Comparison of ENCODE assay signal across 16 cellular contexts in the genomic region with DNA sequence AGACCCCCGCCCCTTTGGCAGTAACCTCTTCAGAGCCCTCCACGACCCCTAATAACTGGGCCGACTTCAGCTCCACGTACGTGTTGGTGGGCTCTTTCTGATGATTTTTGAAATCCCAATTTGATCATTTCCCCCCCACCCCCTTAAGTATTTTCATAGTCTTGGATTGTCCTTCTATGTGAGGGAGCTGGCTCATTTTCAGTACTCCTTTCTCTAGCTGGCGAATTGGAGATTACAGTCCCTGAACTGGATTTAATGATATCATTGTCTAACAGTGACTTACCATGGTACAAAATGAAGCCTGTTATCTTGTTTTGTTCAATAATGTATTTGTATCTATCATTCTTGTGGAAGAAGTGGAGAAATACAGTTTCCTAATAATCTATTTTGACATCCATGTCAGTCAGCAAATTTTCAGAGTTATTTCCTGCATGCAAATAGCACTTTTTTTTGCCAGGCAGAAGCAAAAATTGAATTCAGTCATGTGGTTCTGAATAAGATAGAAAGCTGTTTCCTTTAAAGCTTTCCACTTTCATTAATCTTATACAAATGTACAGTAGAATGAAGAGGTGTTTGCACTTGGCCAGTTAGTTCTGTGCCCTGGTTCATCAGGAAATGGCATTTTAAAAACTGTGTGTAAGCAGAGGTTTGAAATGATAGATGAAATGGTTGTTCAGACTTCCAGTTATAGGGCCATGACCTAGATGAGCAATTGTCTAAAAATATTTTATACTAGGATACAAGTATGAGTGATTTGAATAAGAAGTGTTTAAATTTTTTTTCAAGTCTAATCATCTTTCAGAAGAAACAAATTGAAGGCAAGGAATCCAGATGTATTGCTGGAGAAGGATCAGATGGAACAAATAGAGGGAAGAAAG.
DNase-seq lines count a peak whose midpoint lies in the region; ATAC-seq, FAIRE-seq and TF ChIP-seq lines count a peak whose summit lies in the region.
"Had no signal": no experiment of that assay in that cellular context is flagged by ENCODE, and none has a peak within 500 bp of the region (broad histone marks: within the 10 kb centered on the region; RNA-seq: fewer than 3 reads in every experiment).

No MANE protein-coding gene starts in this region.

- POLR2A ChIA-PET in endothelial cell of umbilical vein (lab: Charles Lee): no interaction called here

- no peak overlapping the region for H4K8ac ChIP-seq in mesenchymal stem cell (ENCODE audit: low read length)

- H3K27ac ChIP-seq in endothelial cell of umbilical vein (ENCODE audit: insufficient read depth, low read depth, low read length) (no peak overlapping the region), mesenchymal stem cell (ENCODE audit: low read length, poor library complexity, severe bottlenecking) (no peak overlapping the region), testis (peak overlapping the region; percentile 63 to 71)
- H3K27ac ChIP-seq: parathyroid adenoma had no signal

- ATAC-seq in GM21717 (IDR thresholded peaks at IDR 0.05; ENCODE audit: unreplicated experiment): no peak
- ATAC-seq: stimulated activated naive CD8-positive, alpha-beta T cell treated with anti-CD3 and anti-CD28 coated beads, Interleukin-15, amount 100 ng/mL, for 72 hours had no signal

- peak; percentile 4 for FAIRE-seq in endothelial cell of umbilical vein (lab: Jason Lieb, UNC)
- FAIRE-seq: endometrium had no signal

- no peak overlapping the region for H3K14ac ChIP-seq in mesenchymal stem cell (ENCODE audit: low read length in 2 of 2)

- H3K4me1 ChIP-seq in endothelial cell of umbilical vein (ENCODE audit: control insufficient read depth, extremely low read depth, insufficient read depth, low read length) (peaks cover 12% of the 10 kb centered on the region), mesenchymal stem cell (ENCODE audit: control insufficient read depth, insufficient read depth, low read depth, low read length) (peaks cover 10% of the 10 kb centered on the region), testis (peaks cover 16% of the 10 kb centered on the region)
- H3K4me1 ChIP-seq: parathyroid adenoma had no signal

- TF ChIP-seq POLR2A in endothelial cell of umbilical vein (IDR thresholded peaks at IDR 0.05; ENCODE audit: low read depth, low read length) (no peak), testis (IDR thresholded peaks at IDR 0.05) (no peak)

- no peak overlapping the region for H2BK120ac ChIP-seq in mesenchymal stem cell (ENCODE audit: low read depth, low read length)

- H2AFZ ChIP-seq in endothelial cell of umbilical vein (ENCODE audit: low read depth, low read length) (no peak overlapping the region), mesenchymal stem cell (ENCODE audit: low read depth, low read length) (no peak overlapping the region)
- H2AFZ ChIP-seq: parathyroid adenoma had no signal

- H2BK12ac ChIP-seq in mesenchymal stem cell (ENCODE audit: low read length in 2 of 2): no peak overlapping the region

- no peak for TF ChIP-seq CTCF in endothelial cell of umbilical vein (IDR thresholded peaks at IDR 0.05; ENCODE audit: extremely low read depth in 1 of 2, insufficient read depth in 1 of 2, low read depth in 1 of 2, low read length in 2 of 2)
- no peak for TF ChIP-seq CTCF in testis (IDR thresholded peaks at IDR 0.05)

- BruUV-seq in endothelial cell of umbilical vein (replicated peaks; lab: Mats Ljungman, UMichigan): no TSS peak

- no peak overlapping the region for H3K4ac ChIP-seq in mesenchymal stem cell (ENCODE audit: low read depth in 1 of 2, low read length in 2 of 2)

- H3K9me1 ChIP-seq in endothelial cell of umbilical vein (replicated peaks; ENCODE audit: control insufficient read depth, extremely low read depth, insufficient read depth, low read length): no peaks in the 10 kb centered on the region

- no peak overlapping the region for H2BK5ac ChIP-seq in mesenchymal stem cell (ENCODE audit: low read depth, low read length, poor library complexity, severe bottlenecking)

- no peaks in the 10 kb centered on the region for H3K79me2 ChIP-seq in endothelial cell of umbilical vein (ENCODE audit: control insufficient read depth, insufficient read depth, low read length)
- H3K79me2 ChIP-seq: parathyroid adenoma had no signal

- H3K23ac ChIP-seq in mesenchymal stem cell (ENCODE audit: low read length in 2 of 2): no peak overlapping the region

- H3K4me3 ChIP-seq in endothelial cell of umbilical vein (replicated peaks in 1 of 3; ENCODE audit: insufficient read depth in 1 of 3, low read depth in 1 of 3, low read length in 3 of 3) (no peak overlapping the region), mesenchymal stem cell (ENCODE audit: insufficient read depth in 1 of 2, low read depth in 1 of 2, low read length in 2 of 2) (peak overlapping the region in 1 of 2 experiments; percentile 48), testis (no peak overlapping the region)

- CTCF ChIA-PET in endothelial cell of umbilical vein (lab: Charles Lee): interaction anchor here (1.0 to 1.5 kb wide), 2 partner anchors 9 to 10 kb away, joined by 4 to 10 read pairs; no protein-coding TSS in a partner anchor

- dilution Hi-C loops in endothelial cell of umbilical vein (cut with MboI; ENCODE audit: extremely low pct_ligation_motif_present, low sequenced_read_pairs): no loop called here

- no peak overlapping the region for H4K91ac ChIP-seq in mesenchymal stem cell (ENCODE audit: low read length)

- intact Hi-C loops in endothelial cell of umbilical vein (cut with micrococcal nuclease) (loop anchor here (5.0 kb wide), 1 partner anchor 169 kb away; the partner anchor contains the start of genes CRYZL1 and ITSN1), testis (cut with DNase I; ENCODE audit: low total_unique reads) (no loop called here)

- H3K18ac ChIP-seq in mesenchymal stem cell (ENCODE audit: low read depth in 1 of 2, low read length in 2 of 2): no peak overlapping the region

- H4K20me1 ChIP-seq in endothelial cell of umbilical vein (replicated peaks; ENCODE audit: control insufficient read depth, extremely low read depth, insufficient read depth, low read length): no peaks in the 10 kb centered on the region

- 100% methylated on average over 5 of the region's 6 CpGs for WGBS in mesenchymal stem cell
- WGBS in testis, 2 donors: 49% methylated on average over 6 of the region's 6 CpGs

- H3K36me3 ChIP-seq in endothelial cell of umbilical vein (ENCODE audit: control insufficient read depth in 2 of 2, extremely low read depth in 1 of 2, insufficient read depth in 2 of 2, low read length in 2 of 2) (peaks cover 15% of the 10 kb centered on the region in 2 experiments), mesenchymal stem cell (ENCODE audit: control insufficient read depth in 1 of 2, insufficient read depth in 2 of 2, low read depth in 1 of 2, low read length in 2 of 2) (peaks cover 21 to 34% of the 10 kb centered on the region in 2 experiments), testis (ENCODE audit: low read depth, missing control alignments) (no peaks in the 10 kb centered on the region)

- H3K4me2 ChIP-seq in endothelial cell of umbilical vein (ENCODE audit: insufficient read depth, low read length) (no peak overlapping the region), mesenchymal stem cell (ENCODE audit: low read length, poor library complexity, severe bottlenecking) (no peak overlapping the region)

- peaks cover 13% of the 10 kb centered on the region for H3K79me1 ChIP-seq in mesenchymal stem cell (replicated peaks; ENCODE audit: low read length, poor library complexity, severe bottlenecking)

- H3K9ac ChIP-seq in endothelial cell of umbilical vein (replicated peaks; ENCODE audit: extremely low read depth, insufficient read depth, low read length) (no peak overlapping the region), mesenchymal stem cell (ENCODE audit: low read length) (peak overlapping the region; percentile 59)
- H3K9ac ChIP-seq: parathyroid adenoma had no signal

- H3K9me3 ChIP-seq in endothelial cell of umbilical vein (replicated peaks; ENCODE audit: control insufficient read depth, insufficient read depth, low read length): no peaks in the 10 kb centered on the region
- H3K9me3 ChIP-seq in mesenchymal stem cell (ENCODE audit: control insufficient read depth, low read length): no peaks in the 10 kb centered on the region
- H3K9me3 ChIP-seq in testis: no peaks in the 10 kb centered on the region

- no peaks in the 10 kb centered on the region for H3K27me3 ChIP-seq in endothelial cell of umbilical vein (ENCODE audit: control insufficient read depth in 2 of 2, insufficient read depth in 2 of 2, low read length in 2 of 2)
- H3K27me3 ChIP-seq in mesenchymal stem cell (ENCODE audit: control insufficient read depth in 1 of 2, insufficient read depth in 1 of 2, low read length in 2 of 2): no peaks in the 10 kb centered on the region
- H3K27me3 ChIP-seq in testis: no peaks in the 10 kb centered on the region

- DNase-seq in RPMI8226: peak; percentile 28
- peak; percentile 40 for DNase-seq in endothelial cell of umbilical vein (ENCODE audit: low read depth, low spot score)
- no peak for DNase-seq in mesenchymal stem cell
- DNase-seq in testis: no peak
- no peak for DNase-seq in occipital lobe (lab: John Stamatoyannopoulos, UW)
- no peak for DNase-seq in effector CD4-positive, alpha-beta T cell
- DNase-seq in NCI-H1092 treated with DMSO at 0.1 percent for 48 hours (lab: John Stamatoyannopoulos, UW): no peak
- DNase-seq: activated CD8-positive, alpha-beta memory T cell treated with anti-CD3 and anti-CD28 coated beads, Interleukin-2, amount 50 U/mL, for 48 hours; activated naive CD4-positive, alpha-beta T cell treated with Interleukin-2 at 50 U/mL for 16 hours; GF-D8; NCI-H1694; NCI-H446 treated with DMSO at 0.1 percent for 48 hours; stimulated activated naive CD8-positive, alpha-beta T cell treated with anti-CD3 and anti-CD28 coated beads, Interleukin-15, amount 100 ng/mL, for 72 hours had no signal

- no peak overlapping the region for H2BK15ac ChIP-seq in mesenchymal stem cell (ENCODE audit: low read depth, poor library complexity, severe bottlenecking)

- no peak overlapping the region for H2AK5ac ChIP-seq in mesenchymal stem cell (ENCODE audit: low read length, severe bottlenecking)

TF ChIP-seq in endothelial cell of umbilical vein, 7 proteins besides CTCF, POLR2A, EP300 and RAD21:
- TF ChIP-seq EZH2 (IDR thresholded peaks at IDR 0.05; ENCODE audit: borderline replicate concordance, low read depth, low read length, severe bottlenecking): no peak
- TF ChIP-seq MYC (IDR thresholded peaks at IDR 0.05; ENCODE audit: low read depth, low read length): no peak
- TF ChIP-seq FOS (IDR thresholded peaks at IDR 0.05; ENCODE audit: borderline replicate concordance, insufficient read depth, low read length): no peak
- TF ChIP-seq MAX (IDR thresholded peaks at IDR 0.05; ENCODE audit: insufficient read depth, insufficient read length): no peak
- TF ChIP-seq GATA2 (IDR thresholded peaks at IDR 0.05; ENCODE audit: insufficient read depth, insufficient read length, low read depth, low read length): no peak
- no peak for TF ChIP-seq JUN (IDR thresholded peaks at IDR 0.05; ENCODE audit: borderline replicate concordance, insufficient read depth, insufficient read length, low read depth)
- TF ChIP-seq POLR2AphosphoS5 (IDR thresholded peaks at IDR 0.05; ENCODE audit: insufficient read depth, low read depth, low read length): no peak

Comparison
In these comparisons a context has a peak if more than half of its experiments do, and no peak if none do; other contexts are left out.
1. DNase-seq: peak in RPMI8226 (single experiment) and endothelial cell of umbilical vein (single experiment); none in mesenchymal stem cell (single experiment), testis (single experiment), occipital lobe (single experiment), effector CD4-positive, alpha-beta T cell (single experiment) and NCI-H1092 treated with DMSO at 0.1 percent for 48 hours (single experiment).
2. H3K27ac ChIP-seq: peak in testis (2 of 2); none in endothelial cell of umbilical vein (single experiment) and mesenchymal stem cell (single experiment).